ENCODE assay signal across 8 cellular contexts in the genomic region with DNA sequence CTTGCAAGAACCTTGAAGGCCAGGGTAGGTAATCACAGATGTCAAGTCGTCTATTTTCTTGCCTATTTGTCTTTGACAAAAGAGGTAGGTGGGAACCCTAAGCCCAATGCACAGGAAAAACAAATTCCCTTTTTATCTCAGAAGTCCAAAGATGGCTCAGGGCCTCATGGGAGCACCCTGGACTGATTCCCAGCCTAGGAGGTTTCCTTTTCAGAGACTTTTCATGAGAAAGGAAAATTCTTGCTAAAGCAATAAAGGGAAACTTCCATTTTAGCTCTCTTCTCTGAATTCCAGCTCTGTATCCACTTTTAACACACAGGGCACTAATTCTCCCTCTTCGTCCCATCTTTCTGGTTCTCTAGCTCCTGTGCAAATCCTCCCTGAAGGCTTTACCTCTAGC. TPM values are rescaled to one million over a fixed set of nuclear protein-coding genes. Genes with fewer than 3 reads are reported as not detected.
DNase-seq lines count a peak whose midpoint lies in the region; ATAC-seq and TF ChIP-seq lines count a peak whose summit lies in the region.

No MANE protein-coding gene starts in this region.

- peak overlapping the region; percentile 8 to 89 for H3K4me3 ChIP-seq in muscle layer of colon (ENCODE audit: low read depth in 1 of 2, low read length in 2 of 2)
- H3K4me3 ChIP-seq in BE2C (ENCODE audit: low read depth, low read length), result no peak overlapping the region

- no peaks in the 10 kb centered on the region for H3K9me3 Mint-ChIP-seq in activated T-cell treated with anti-CD3 and anti-CD28 coated beads, Interleukin-2, amount 50 U/mL, for 72 hours
- no peaks in the 10 kb centered on the region for H3K9me3 Mint-ChIP-seq in type B pancreatic cell

- H3K27ac Mint-ChIP-seq in activated T-cell treated with anti-CD3 and anti-CD28 coated beads, Interleukin-2, amount 50 U/mL, for 72 hours, result no peak overlapping the region
- H3K27ac Mint-ChIP-seq in type B pancreatic cell, result peak overlapping the region; percentile 98

- H3K4me1 Mint-ChIP-seq in activated T-cell treated with anti-CD3 and anti-CD28 coated beads, Interleukin-2, amount 50 U/mL, for 72 hours (ENCODE audit: low read depth), result peaks cover 24% of the 10 kb centered on the region
- H3K4me1 Mint-ChIP-seq in type B pancreatic cell (ENCODE audit: unreplicated experiment), result peaks cover 7% of the 10 kb centered on the region

- H3K27me3 Mint-ChIP-seq in activated T-cell treated with anti-CD3 and anti-CD28 coated beads, Interleukin-2, amount 50 U/mL, for 72 hours (ENCODE audit: low read depth), result no peaks in the 10 kb centered on the region
- H3K27me3 Mint-ChIP-seq in type B pancreatic cell, result peaks cover 3% of the 10 kb centered on the region

- no peak for ATAC-seq in activated T-cell treated with anti-CD3 and anti-CD28 coated beads, Interleukin-2, amount 50 U/mL, for 72 hours (replicated peaks in 1 of 2)
- ATAC-seq in GM19455 (IDR thresholded peaks at IDR 0.05; ENCODE audit: unreplicated experiment), result no peak

- H3K4me1 ChIP-seq in muscle layer of colon (ENCODE audit: insufficient read depth, low read length), result peaks cover 16% of the 10 kb centered on the region
- no peaks in the 10 kb centered on the region for H3K4me1 ChIP-seq in BE2C

- H3K4me3 Mint-ChIP-seq in activated T-cell treated with anti-CD3 and anti-CD28 coated beads, Interleukin-2, amount 50 U/mL, for 72 hours, result peak overlapping the region; percentile 92 to 97
- H3K4me3 Mint-ChIP-seq in type B pancreatic cell, result peak overlapping the region; percentile 98

- H3K9me3 ChIP-seq in muscle layer of colon (ENCODE audit: low read length), result no peaks in the 10 kb centered on the region
- H3K9me3 ChIP-seq in BE2C, result no peaks in the 10 kb centered on the region

- H3K27ac ChIP-seq in cingulate gyrus (ENCODE audit: low read depth, low read length) (peak overlapping the region; percentile 98), muscle layer of colon (ENCODE audit: low read depth, low read length) (peak overlapping the region; percentile 69)

- H3K9ac ChIP-seq in muscle layer of colon (ENCODE audit: low read length), result no peak overlapping the region

- peaks cover 4 to 11% of the 10 kb centered on the region in 2 donors for H3K36me3 Mint-ChIP-seq in activated T-cell treated with anti-CD3 and anti-CD28 coated beads, Interleukin-2, amount 50 U/mL, for 72 hours (ENCODE audit: insufficient read depth in 2 of 2)
- peaks cover 21% of the 10 kb centered on the region for H3K36me3 Mint-ChIP-seq in type B pancreatic cell

- no peak for TF ChIP-seq CTCF in type B pancreatic cell (conservative IDR thresholded peaks at IDR 0.05)
- no peak for TF ChIP-seq CTCF in BE2C (IDR thresholded peaks at IDR 0.05; ENCODE audit: low read depth, low read length)

- H3K36me3 ChIP-seq in muscle layer of colon (ENCODE audit: insufficient read depth, low read length) (peaks cover 31% of the 10 kb centered on the region), BE2C (no peaks in the 10 kb centered on the region)

- DNase-seq in activated T-cell treated with anti-CD3 and anti-CD28 coated beads, Interleukin-2, amount 50 U/mL, for 72 hours, result no peak
- DNase-seq in activated T-cell treated with anti-CD3 and anti-CD28 coated beads, Interleukin-2, amount 50 U/mL, for 1 hour, result no peak
- DNase-seq in type B pancreatic cell (ENCODE audit: extremely low spot score, unreplicated experiment) (no peak), BE2C (no peak)
- DNase-seq in activated CD4-positive, alpha-beta T cell treated with anti-CD3 and anti-CD28 coated beads, Interleukin-2, amount 50 U/mL, for 1 hour, result no peak

- H3K27me3 ChIP-seq in muscle layer of colon (ENCODE audit: control insufficient read depth in 1 of 2, insufficient read depth in 2 of 2, low read length in 2 of 2) (no peaks in the 10 kb centered on the region), BE2C (no peaks in the 10 kb centered on the region; the same call in 1 of the 2 replicates)

RNA-seq across cellular contexts. Expression of a gene that starts 1.2 kb away (rescaled TPM):
- total RNA-seq in activated T-cell treated with anti-CD3 and anti-CD28 coated beads, Interleukin-2, amount 50 U/mL, for 72 hours, result 10 to 100 TPM; 11.9 to 13.4 TPM
- 9.5 and 19.4 TPM in 2 replicates for total RNA-seq in type B pancreatic cell (ENCODE audit: low replicate concordance)
- 5.9 TPM for polyA plus RNA-seq in BE2C (2012; ENCODE audit: insufficient read depth, insufficient read length, low read depth)
